In genomic region chr15:56814429-56814828, GRCh38 we compare ENCODE assay signal across 19 cellular contexts.
"Had no signal": no experiment of that assay in that cellular context is flagged by ENCODE, and none has a peak within 500 bp of the region (broad histone marks: within the 10 kb centered on the region; RNA-seq: fewer than 3 reads in every experiment).

No MANE protein-coding gene starts in this region.

- H3K27me3 ChIP-seq: esophagus muscularis mucosa, neutrophil, right atrium auricular region, sigmoid colon, testis, tibial nerve had no signal

- H3K9me3 ChIP-seq: esophagus muscularis mucosa, neutrophil, right atrium auricular region, sigmoid colon, testis had no signal

- DNase-seq: effector CD4-positive, alpha-beta T cell; endodermal cell; kidney; left cardiac atrium; mammary epithelial cell; naive thymus-derived CD8-positive, alpha-beta T cell; posterior cingulate gyrus; sigmoid colon; stimulated activated CD4-positive, alpha-beta T cell treated with anti-CD3 and anti-CD28 coated beads, Interleukin-2, amount 100 ng/mL, for 24 hours; stimulated activated CD4-positive, alpha-beta T cell treated with anti-CD3 and anti-CD28 coated beads, Interleukin-4, amount 100 ng/mL, for 4 hours; stimulated activated naive B cell treated with anti-CD40 and anti-IgM and Interleukin-4, amounts not matched to agents 10 μg/mL and 1 μg/mL and 100 μg/mL, for 72 hours; stimulated activated naive CD8-positive, alpha-beta T cell treated with anti-CD3 and anti-CD28 coated beads, Interleukin-15, amount 100 ng/mL, for 72 hours; testis had no signal

- H3K4me3 ChIP-seq: esophagus muscularis mucosa, right atrium auricular region, sigmoid colon, skin epidermis, testis, tibial nerve had no signal

- H3K36me3 ChIP-seq: esophagus muscularis mucosa, neutrophil, right atrium auricular region, sigmoid colon, tibial nerve had no signal

- H3K4me1 Mint-ChIP-seq: central memory CD8-positive, alpha-beta T cell; naive thymus-derived CD8-positive, alpha-beta T cell; stimulated activated naive B cell treated with anti-CD40 and anti-IgM and Interleukin-4, amounts not matched to agents 10 μg/mL and 1 μg/mL and 100 μg/mL, for 72 hours; stimulated activated naive CD8-positive, alpha-beta T cell treated with anti-CD3 and anti-CD28 coated beads, Interleukin-15, amount 100 ng/mL, for 72 hours had no signal

- H3K4me3 Mint-ChIP-seq: central memory CD8-positive, alpha-beta T cell; endodermal cell; naive thymus-derived CD8-positive, alpha-beta T cell; stimulated activated naive B cell treated with anti-CD40 and anti-IgM and Interleukin-4, amounts not matched to agents 10 μg/mL and 1 μg/mL and 100 μg/mL, for 72 hours; stimulated activated naive CD8-positive, alpha-beta T cell treated with anti-CD3 and anti-CD28 coated beads, Interleukin-15, amount 100 ng/mL, for 72 hours had no signal

- ATAC-seq: naive thymus-derived CD8-positive, alpha-beta T cell; stimulated activated naive B cell treated with anti-CD40 and anti-IgM and Interleukin-4, amounts not matched to agents 10 μg/mL and 1 μg/mL and 100 μg/mL, for 72 hours; stimulated activated naive CD8-positive, alpha-beta T cell treated with anti-CD3 and anti-CD28 coated beads, Interleukin-15, amount 100 ng/mL, for 72 hours had no signal

- H3K27ac ChIP-seq: neutrophil, right atrium auricular region, sigmoid colon, testis had no signal

- H3K4me1 ChIP-seq: testis had no signal

- H3K27me3 Mint-ChIP-seq: central memory CD8-positive, alpha-beta T cell; naive thymus-derived CD8-positive, alpha-beta T cell; stimulated activated naive B cell treated with anti-CD40 and anti-IgM and Interleukin-4, amounts not matched to agents 10 μg/mL and 1 μg/mL and 100 μg/mL, for 72 hours; stimulated activated naive CD8-positive, alpha-beta T cell treated with anti-CD3 and anti-CD28 coated beads, Interleukin-15, amount 100 ng/mL, for 72 hours had no signal

- H3K27ac Mint-ChIP-seq: endodermal cell; stimulated activated naive B cell treated with anti-CD40 and anti-IgM and Interleukin-4, amounts not matched to agents 10 μg/mL and 1 μg/mL and 100 μg/mL, for 72 hours; stimulated activated naive CD8-positive, alpha-beta T cell treated with anti-CD3 and anti-CD28 coated beads, Interleukin-15, amount 100 ng/mL, for 72 hours had no signal
